ENCODE assay signal across 8 cellular contexts in genomic region chr7:19772858-19773337, GRCh38. TPM values are rescaled to one million over a fixed set of nuclear protein-coding genes. Genes with fewer than 3 reads are reported as not detected.
DNase-seq lines count a peak whose midpoint lies in the region; ATAC-seq and TF ChIP-seq lines count a peak whose summit lies in the region.

No MANE protein-coding gene starts in this region.

- intact Hi-C loops in psoas muscle (cut with DNase I), result no loop called here

- H3K27ac ChIP-seq in psoas muscle, result no peak overlapping the region

- H3K9me3 ChIP-seq in ES-I3 (ENCODE audit: control insufficient read depth, insufficient read depth, low read length), result no peaks in the 10 kb centered on the region
- H3K9me3 ChIP-seq in psoas muscle, result no peaks in the 10 kb centered on the region

- H3K27me3 ChIP-seq in psoas muscle (ENCODE audit: insufficient read depth in 3 of 3, low read length in 2 of 3), result peaks cover 6 to 20% (median 9%) of the 10 kb centered on the region in 3 donors

- H3K36me3 ChIP-seq in ES-I3 (ENCODE audit: insufficient read depth, low read length) (no peaks in the 10 kb centered on the region), psoas muscle (ENCODE audit: insufficient read depth in 1 of 2, low read depth in 1 of 2) (no peaks in the 10 kb centered on the region)

- peak overlapping the region; percentile 42; the same call in 1 of the 2 replicates for H3K9ac ChIP-seq in ES-I3 (ENCODE audit: low read depth, low read length)

- 0 to 2% (median 1%) methylated on average over 27 of the region's 27 CpGs for WGBS in psoas muscle, 3 donors

- ATAC-seq in psoas muscle (no peak), GM18870 (IDR thresholded peaks at IDR 0.05; ENCODE audit: unreplicated experiment) (no peak)

- no peak overlapping the region for H3K4me3 ChIP-seq in foreskin fibroblast (ENCODE audit: low read depth in 1 of 2, low read length in 2 of 2)
- H3K4me3 ChIP-seq in psoas muscle, result peak overlapping the region; percentile 25

- peak; percentile 51 for DNase-seq in NCI-H748 treated with DMSO at 0.1 percent for 48 hours (lab: John Stamatoyannopoulos, UW)
- DNase-seq in foreskin fibroblast, result peak; percentile 2 to 29
- no peak for DNase-seq in psoas muscle
- DNase-seq in MV-4-11 (lab: John Stamatoyannopoulos, UW), result no peak
- DNase-seq in activated CD4-positive, CD25-positive, alpha-beta regulatory T cell (lab: John Stamatoyannopoulos, UW), result no peak
- no peak for DNase-seq in stimulated activated naive CD4-positive, alpha-beta T cell treated with Interleukin-2 at 50 U/mL for 16 hours (lab: John Stamatoyannopoulos, UW)

- no peak for TF ChIP-seq CTCF in foreskin fibroblast (IDR thresholded peaks at IDR 0.05; ENCODE audit: low read depth, low read length)
- no peak for TF ChIP-seq CTCF in psoas muscle (IDR thresholded peaks at IDR 0.05)

- no peaks in the 10 kb centered on the region; the same call in 1 of the 2 replicates for H3K4me1 ChIP-seq in ES-I3 (ENCODE audit: insufficient read depth, low read length)
- no peaks in the 10 kb centered on the region for H3K4me1 ChIP-seq in psoas muscle

RNA-seq across cellular contexts. Expression of gene TMEM196, which starts 0.5 kb away (rescaled TPM):
- total RNA-seq in psoas muscle, result not detected
- polyA plus RNA-seq in psoas muscle, result not detected

Comparison
In these comparisons a context has a peak if more than half of its experiments do, and no peak if none do; other contexts are left out.
1. DNase-seq: peak in NCI-H748 treated with DMSO at 0.1 percent for 48 hours (single experiment) and foreskin fibroblast (2 of 2); none in psoas muscle (0 of 2), MV-4-11 (single experiment), activated CD4-positive, CD25-positive, alpha-beta regulatory T cell (0 of 4) and stimulated activated naive CD4-positive, alpha-beta T cell treated with Interleukin-2 at 50 U/mL for 16 hours (single experiment).